ENCODE assay signal across 5 cellular contexts in genomic region chr12:55818140-55818728, GRCh38. TPM values are rescaled to one million over a fixed set of nuclear protein-coding genes. Genes with fewer than 3 reads are reported as not detected.
DNase-seq lines count a peak whose midpoint lies in the region; ATAC-seq and TF ChIP-seq lines count a peak whose summit lies in the region.

No MANE protein-coding gene starts in this region.

- no peak for DNase-seq in epithelial cell of proximal tubule (ENCODE audit: low read depth)
- no peak for DNase-seq in stimulated activated effector memory CD8-positive, alpha-beta T cell treated with anti-CD3 and anti-CD28 coated beads, Interleukin-12 subunit alpha, Interleukin-12 subunit beta, amount 100 ng/mL, for 72 hours (ENCODE audit: low spot score in 2 of 2)
- DNase-seq in activated CD4-positive, alpha-beta memory T cell treated with anti-CD3 and anti-CD28 coated beads, Interleukin-2, amount 10 ng/mL, durations not matched to agents 7 days and 5 days, result no peak

- peaks cover 11% of the 10 kb centered on the region for H3K4me1 Mint-ChIP-seq in stimulated activated effector memory CD8-positive, alpha-beta T cell treated with anti-CD3 and anti-CD28 coated beads, Interleukin-12 subunit alpha, Interleukin-12 subunit beta, amount 100 ng/mL, for 72 hours
- H3K4me1 Mint-ChIP-seq in activated CD4-positive, alpha-beta memory T cell treated with anti-CD3 and anti-CD28 coated beads, Interleukin-2, amount 10 ng/mL, durations not matched to agents 7 days and 5 days, result peaks cover 45% of the 10 kb centered on the region

- TF ChIP-seq EP300 in Ishikawa (IDR thresholded peaks at IDR 0.05; ENCODE audit: borderline replicate concordance), result no peak

- TF ChIP-seq RAD21 in Ishikawa (IDR thresholded peaks at IDR 0.05; ENCODE audit: low read depth), result 0 out of 2 replicates have a peak, but pooled peaks have one; percentile 4

- POLR2A ChIA-PET in activated CD4-positive, alpha-beta memory T cell treated with anti-CD3 and anti-CD28 coated beads, Interleukin-2, amount 10 ng/mL, durations not matched to agents 7 days and 5 days (lab: Charles Lee), result interaction anchor here (0.6 to 5.8 kb wide), 29 partner anchors 9 to 542 kb away, joined by 3 to 105 read pairs (median 6); partner anchors contain the start of genes ANKRD52, BLOC1S1, CD63 and CNPY2

- no peak overlapping the region for H3K27ac Mint-ChIP-seq in stimulated activated effector memory CD8-positive, alpha-beta T cell treated with anti-CD3 and anti-CD28 coated beads, Interleukin-12 subunit alpha, Interleukin-12 subunit beta, amount 100 ng/mL, for 72 hours
- no peak overlapping the region for H3K27ac Mint-ChIP-seq in activated CD4-positive, alpha-beta memory T cell treated with anti-CD3 and anti-CD28 coated beads, Interleukin-2, amount 10 ng/mL, durations not matched to agents 7 days and 5 days

- ATAC-seq in GM21367 (IDR thresholded peaks at IDR 0.05; ENCODE audit: unreplicated experiment), result peak; percentile 21
- ATAC-seq in stimulated activated effector memory CD8-positive, alpha-beta T cell treated with anti-CD3 and anti-CD28 coated beads, Interleukin-12 subunit alpha, Interleukin-12 subunit beta, amount 100 ng/mL, for 72 hours, result peak; percentile 64

- H3K9me3 Mint-ChIP-seq in stimulated activated effector memory CD8-positive, alpha-beta T cell treated with anti-CD3 and anti-CD28 coated beads, Interleukin-12 subunit alpha, Interleukin-12 subunit beta, amount 100 ng/mL, for 72 hours, result no peaks in the 10 kb centered on the region
- H3K9me3 Mint-ChIP-seq in activated CD4-positive, alpha-beta memory T cell treated with anti-CD3 and anti-CD28 coated beads, Interleukin-2, amount 10 ng/mL, durations not matched to agents 7 days and 5 days, result no peaks in the 10 kb centered on the region

- peak overlapping the region; percentile 99 for H3K4me3 ChIP-seq in epithelial cell of proximal tubule (ENCODE audit: low read depth, low read length)

- peaks cover 31% of the 10 kb centered on the region for H3K36me3 Mint-ChIP-seq in stimulated activated effector memory CD8-positive, alpha-beta T cell treated with anti-CD3 and anti-CD28 coated beads, Interleukin-12 subunit alpha, Interleukin-12 subunit beta, amount 100 ng/mL, for 72 hours
- H3K36me3 Mint-ChIP-seq in activated CD4-positive, alpha-beta memory T cell treated with anti-CD3 and anti-CD28 coated beads, Interleukin-2, amount 10 ng/mL, durations not matched to agents 7 days and 5 days (ENCODE audit: low read depth), result peaks cover 58% of the 10 kb centered on the region

- H3K4me3 Mint-ChIP-seq in stimulated activated effector memory CD8-positive, alpha-beta T cell treated with anti-CD3 and anti-CD28 coated beads, Interleukin-12 subunit alpha, Interleukin-12 subunit beta, amount 100 ng/mL, for 72 hours, result no peak overlapping the region
- H3K4me3 Mint-ChIP-seq in activated CD4-positive, alpha-beta memory T cell treated with anti-CD3 and anti-CD28 coated beads, Interleukin-2, amount 10 ng/mL, durations not matched to agents 7 days and 5 days, result no peak overlapping the region

- no peak for TF ChIP-seq CTCF in epithelial cell of proximal tubule (conservative IDR thresholded peaks at IDR 0.05; ENCODE audit: low read depth, low read length)

- CTCF ChIA-PET in activated CD4-positive, alpha-beta memory T cell treated with anti-CD3 and anti-CD28 coated beads, Interleukin-2, amount 10 ng/mL, durations not matched to agents 7 days and 5 days (lab: Charles Lee), result interaction anchor here (0.9 to 5.1 kb wide), 26 partner anchors 9 to 818 kb away, joined by 3 to 51 read pairs (median 5); partner anchors contain the start of genes CD63, DGKA, DNAJC14 and ESYT1

- H3K27me3 Mint-ChIP-seq in activated CD4-positive, alpha-beta memory T cell treated with anti-CD3 and anti-CD28 coated beads, Interleukin-2, amount 10 ng/mL, durations not matched to agents 7 days and 5 days, result no peaks in the 10 kb centered on the region

TF ChIP-seq in Ishikawa, 13 proteins besides CTCF, POLR2A, EP300 and RAD21:
- no peak; the same call in 1 of the 2 replicates for TF ChIP-seq MAX (IDR thresholded peaks at IDR 0.05)
- 0 out of 2 replicates have a peak, but pooled peaks have one; percentile 2 for TF ChIP-seq CEBPB (IDR thresholded peaks at IDR 0.05)

RNA-seq across cellular contexts. Expression of gene ORMDL2, which starts 0.4 kb away (rescaled TPM):
- total RNA-seq in epithelial cell of proximal tubule, result 40.5 and 47.1 TPM in 2 replicates
- 10 to 100 TPM; 56.3 to 60.2 TPM for total RNA-seq in activated CD4-positive, alpha-beta memory T cell treated with anti-CD3 and anti-CD28 coated beads, Interleukin-2, amount 10 ng/mL, durations not matched to agents 7 days and 5 days

RNA-seq across cellular contexts. Expression of gene SARNP, which starts 0.7 kb away (rescaled TPM):
- total RNA-seq in epithelial cell of proximal tubule, result 155 and 203 TPM in 2 replicates
- 10 to 100 TPM; 88.3 to 88.6 TPM for total RNA-seq in activated CD4-positive, alpha-beta memory T cell treated with anti-CD3 and anti-CD28 coated beads, Interleukin-2, amount 10 ng/mL, durations not matched to agents 7 days and 5 days

RNA-seq across cellular contexts. Expression of gene DNAJC14, which starts 11.2 kb away (rescaled TPM):
- total RNA-seq in epithelial cell of proximal tubule, result 24.7 and 41.5 TPM in 2 replicates
- total RNA-seq in activated CD4-positive, alpha-beta memory T cell treated with anti-CD3 and anti-CD28 coated beads, Interleukin-2, amount 10 ng/mL, durations not matched to agents 7 days and 5 days, result 10 to 100 TPM; 32.3 to 32.5 TPM

RNA-seq across cellular contexts. Expression of gene MMP19, which starts 24.5 kb away (rescaled TPM):
- 1.2 and 1.3 TPM in 2 replicates for total RNA-seq in epithelial cell of proximal tubule
- not detected for total RNA-seq in activated CD4-positive, alpha-beta memory T cell treated with anti-CD3 and anti-CD28 coated beads, Interleukin-2, amount 10 ng/mL, durations not matched to agents 7 days and 5 days
